8 cellular contexts compared by ENCODE assay signal in the genomic region with DNA sequence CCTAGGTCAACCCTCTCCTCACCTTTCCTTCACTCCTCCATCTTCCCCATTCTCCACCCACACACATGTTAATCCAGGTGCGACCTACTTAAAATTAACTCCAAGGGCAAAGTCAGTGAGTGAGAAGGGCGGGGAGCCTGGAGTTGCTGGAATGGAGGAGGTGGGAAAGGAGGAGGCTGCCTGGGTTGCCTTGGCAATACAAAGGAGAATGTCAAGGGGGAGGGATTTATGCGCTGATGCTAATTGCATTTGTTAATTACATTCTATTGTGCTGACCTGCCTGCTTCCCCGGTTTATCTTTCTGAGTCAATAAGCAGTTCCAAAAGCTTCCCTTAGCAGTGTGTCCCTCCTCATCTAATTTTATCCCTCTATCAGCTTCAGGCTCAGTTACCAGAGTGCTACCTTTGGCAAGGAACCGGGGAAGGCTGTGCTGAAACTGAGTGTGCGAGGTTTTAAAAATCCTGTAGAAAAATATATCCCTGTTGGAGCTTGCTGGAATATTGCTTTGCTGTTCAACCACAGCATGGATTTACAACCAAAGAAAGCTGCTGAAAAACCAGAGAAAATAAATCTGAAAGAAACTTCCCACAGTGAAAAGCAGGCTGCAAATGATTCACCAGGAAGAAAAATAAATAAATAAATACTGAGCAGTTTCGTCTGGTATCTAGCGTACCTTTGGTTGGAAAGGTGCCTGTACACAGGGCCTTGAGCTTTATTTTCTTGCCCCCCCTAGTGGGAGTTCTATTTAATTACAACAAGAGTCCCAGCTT.
DNase-seq lines count a peak whose midpoint lies in the region; ATAC-seq lines count a peak whose summit lies in the region.

No MANE protein-coding gene starts in this region.

- ATAC-seq in GM19468 (IDR thresholded peaks at IDR 0.05; ENCODE audit: extremely low read depth, unreplicated experiment) (peak; percentile 61), HG03460 (IDR thresholded peaks at IDR 0.05; ENCODE audit: unreplicated experiment) (peak; percentile 97), left ventricle myocardium superior (peak; percentile 97), sciatic nerve (peak; percentile 78)

- DNase-seq in DMS53 (lab: John Stamatoyannopoulos, UW) (peak; percentile 96), NCI-H2227 treated with DMSO at 0.1 percent for 48 hours (lab: John Stamatoyannopoulos, UW) (peak; percentile 75), amniotic stem cell (lab: John Stamatoyannopoulos, UW) (peak; percentile 35), left ventricle myocardium superior (no peak), sciatic nerve (ENCODE audit: low spot score) (no peak)
- no peak for DNase-seq in activated CD8-positive, alpha-beta memory T cell treated with anti-CD3 and anti-CD28 coated beads, Interleukin-2, amount 50 U/mL, for 48 hours

- intact Hi-C loops in left ventricle myocardium superior (cut with micrococcal nuclease), result loop anchor here (2.0 to 10.0 kb wide), 3 partner anchors 181 to 299 kb away; no protein-coding TSS in a partner anchor
- intact Hi-C loops in sciatic nerve (cut with DNase I), result no loop called here

Comparison
In these comparisons a context has a peak if more than half of its experiments do, and no peak if none do; other contexts are left out.
1. DNase-seq: peak in DMS53 (single experiment), NCI-H2227 treated with DMSO at 0.1 percent for 48 hours (single experiment) and amniotic stem cell (single experiment); none in left ventricle myocardium superior (single experiment), sciatic nerve (single experiment) and activated CD8-positive, alpha-beta memory T cell treated with anti-CD3 and anti-CD28 coated beads, Interleukin-2, amount 50 U/mL, for 48 hours (single experiment).
2. Peak in every context shown above with its lines, with median percentiles within 50 percentile points of each other: ATAC-seq.